1 cellular context compared by ENCODE assay signal in the genomic region with DNA sequence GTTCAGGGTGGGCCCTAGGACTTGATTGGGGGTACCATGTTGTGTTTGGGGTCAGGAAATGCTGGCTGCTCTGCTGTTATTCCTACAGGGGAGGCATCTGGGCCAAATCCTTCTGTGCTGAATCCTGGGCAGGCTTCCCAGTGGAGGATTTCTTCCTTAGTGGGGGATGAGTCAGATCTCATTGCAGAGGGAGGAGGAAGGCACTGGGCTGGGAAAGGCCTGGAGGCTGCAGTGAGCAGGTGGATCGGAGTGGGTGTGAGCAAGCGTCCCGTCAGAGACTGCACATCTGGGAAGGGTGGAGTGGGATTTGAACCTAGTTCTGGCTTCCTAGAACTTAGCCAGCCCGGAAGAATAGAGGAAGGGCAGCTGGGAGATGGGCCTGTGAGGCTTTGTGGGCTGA.
TF ChIP-seq lines count a peak whose summit lies in the region.

No MANE protein-coding gene starts in this region.

TF ChIP-seq in SK-N-SH, 30 proteins besides CTCF, POLR2A, EP300 and RAD21 (continued from another document):
- TF ChIP-seq, protein P1, sequence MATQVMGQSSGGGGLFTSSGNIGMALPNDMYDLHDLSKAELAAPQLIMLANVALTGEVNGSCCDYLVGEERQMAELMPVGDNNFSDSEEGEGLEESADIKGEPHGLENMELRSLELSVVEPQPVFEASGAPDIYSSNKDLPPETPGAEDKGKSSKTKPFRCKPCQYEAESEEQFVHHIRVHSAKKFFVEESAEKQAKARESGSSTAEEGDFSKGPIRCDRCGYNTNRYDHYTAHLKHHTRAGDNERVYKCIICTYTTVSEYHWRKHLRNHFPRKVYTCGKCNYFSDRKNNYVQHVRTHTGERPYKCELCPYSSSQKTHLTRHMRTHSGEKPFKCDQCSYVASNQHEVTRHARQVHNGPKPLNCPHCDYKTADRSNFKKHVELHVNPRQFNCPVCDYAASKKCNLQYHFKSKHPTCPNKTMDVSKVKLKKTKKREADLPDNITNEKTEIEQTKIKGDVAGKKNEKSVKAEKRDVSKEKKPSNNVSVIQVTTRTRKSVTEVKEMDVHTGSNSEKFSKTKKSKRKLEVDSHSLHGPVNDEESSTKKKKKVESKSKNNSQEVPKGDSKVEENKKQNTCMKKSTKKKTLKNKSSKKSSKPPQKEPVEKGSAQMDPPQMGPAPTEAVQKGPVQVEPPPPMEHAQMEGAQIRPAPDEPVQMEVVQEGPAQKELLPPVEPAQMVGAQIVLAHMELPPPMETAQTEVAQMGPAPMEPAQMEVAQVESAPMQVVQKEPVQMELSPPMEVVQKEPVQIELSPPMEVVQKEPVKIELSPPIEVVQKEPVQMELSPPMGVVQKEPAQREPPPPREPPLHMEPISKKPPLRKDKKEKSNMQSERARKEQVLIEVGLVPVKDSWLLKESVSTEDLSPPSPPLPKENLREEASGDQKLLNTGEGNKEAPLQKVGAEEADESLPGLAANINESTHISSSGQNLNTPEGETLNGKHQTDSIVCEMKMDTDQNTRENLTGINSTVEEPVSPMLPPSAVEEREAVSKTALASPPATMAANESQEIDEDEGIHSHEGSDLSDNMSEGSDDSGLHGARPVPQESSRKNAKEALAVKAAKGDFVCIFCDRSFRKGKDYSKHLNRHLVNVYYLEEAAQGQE (IDR thresholded peaks at IDR 0.05; ENCODE audit: low read depth, low read length): no peak
- TF ChIP-seq, protein P2, sequence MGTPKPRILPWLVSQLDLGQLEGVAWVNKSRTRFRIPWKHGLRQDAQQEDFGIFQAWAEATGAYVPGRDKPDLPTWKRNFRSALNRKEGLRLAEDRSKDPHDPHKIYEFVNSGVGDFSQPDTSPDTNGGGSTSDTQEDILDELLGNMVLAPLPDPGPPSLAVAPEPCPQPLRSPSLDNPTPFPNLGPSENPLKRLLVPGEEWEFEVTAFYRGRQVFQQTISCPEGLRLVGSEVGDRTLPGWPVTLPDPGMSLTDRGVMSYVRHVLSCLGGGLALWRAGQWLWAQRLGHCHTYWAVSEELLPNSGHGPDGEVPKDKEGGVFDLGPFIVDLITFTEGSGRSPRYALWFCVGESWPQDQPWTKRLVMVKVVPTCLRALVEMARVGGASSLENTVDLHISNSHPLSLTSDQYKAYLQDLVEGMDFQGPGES (IDR thresholded peaks at IDR 0.05; ENCODE audit: low read depth, low read length): no peak
- TF ChIP-seq FOXJ3 (CRISPR knock-in tag; IDR thresholded peaks at IDR 0.05) (no peak), NFIC (IDR thresholded peaks at IDR 0.05; ENCODE audit: borderline replicate concordance) (peak; percentile 45; the same call in 1 of the 2 replicates)
TF ChIP-seq in SK-N-SH: peak in this region for 2.
